In the genomic region with DNA sequence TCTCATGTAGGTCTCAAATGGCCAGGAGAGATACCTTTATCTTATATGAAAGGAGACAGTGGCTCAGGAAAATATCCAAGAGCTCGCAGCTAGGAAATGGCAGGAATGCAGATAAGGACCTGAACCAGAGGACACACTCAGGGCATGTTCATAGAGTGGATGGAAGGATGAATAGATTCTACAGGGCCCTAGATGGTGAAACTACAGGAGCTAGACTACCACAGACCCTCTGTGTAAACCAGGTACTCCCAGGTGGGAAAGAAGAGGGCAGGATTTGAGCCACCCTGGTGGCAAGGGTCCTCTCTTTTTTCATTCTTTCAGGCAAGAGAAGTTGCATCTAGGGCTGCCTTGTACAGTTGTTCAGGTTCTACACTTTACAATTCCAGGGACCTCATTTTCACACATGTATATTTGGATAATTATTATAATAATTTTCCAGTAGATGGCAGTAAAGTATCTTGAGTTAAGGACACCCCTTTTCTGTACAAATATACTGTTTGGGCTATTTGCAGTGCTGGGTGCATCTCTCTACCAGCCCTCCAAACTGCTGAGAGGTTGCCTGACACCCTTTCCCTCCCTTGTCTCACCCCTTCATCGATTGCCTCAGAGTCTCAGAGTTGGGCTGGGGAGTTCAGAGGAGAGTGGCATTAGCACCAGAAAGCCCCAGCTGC, we compare ENCODE assay signal across 8 cellular contexts. TPM values are rescaled to one million over a fixed set of nuclear protein-coding genes. Genes with fewer than 3 reads are reported as not detected.
DNase-seq lines count a peak whose midpoint lies in the region; ATAC-seq, FAIRE-seq and TF ChIP-seq lines count a peak whose summit lies in the region.

No MANE protein-coding gene starts in this region.

- peak overlapping the region; percentile 38; the same call in 1 of the 2 replicates for H2AFZ ChIP-seq in OCI-LY7 (ENCODE audit: low read length)

- CTCF ChIA-PET in OCI-LY7 (lab: Charles Lee; ENCODE audit: unreplicated experiment): interaction anchor here (0.6 to 1.6 kb wide), 4 partner anchors 9 to 275 kb away, joined by 3 to 9 read pairs (median 5); no protein-coding TSS in a partner anchor

- peak; percentile 49 for DNase-seq in CD1c-positive myeloid dendritic cell (ENCODE audit: extremely low spot score)
- DNase-seq in HTR-8/SVneo (ENCODE audit: insufficient read length, low spot score): peak; percentile 81
- peak; percentile 65 for DNase-seq in OCI-LY7 (ENCODE audit: low spot score)
- DNase-seq in stromal cell of bone marrow (ENCODE audit: low read depth): peak; percentile 7
- no peak for DNase-seq in kidney
- no peak for DNase-seq in frontal cortex (ENCODE audit: low spot score in 2 of 2)

- TF ChIP-seq CTCF in OCI-LY7 (conservative IDR thresholded peaks at IDR 0.05; ENCODE audit: low read length): peak; percentile 67
- TF ChIP-seq CTCF in kidney (IDR thresholded peaks at IDR 0.05; ENCODE audit: borderline replicate concordance, extremely low read depth, insufficient read depth): no peak

- H3K36me3 ChIP-seq in OCI-LY7 (ENCODE audit: insufficient read depth, low read length) (no peaks in the 10 kb centered on the region), kidney (ENCODE audit: control insufficient read depth in 1 of 2, insufficient read depth in 2 of 2, low read length in 2 of 2) (no peaks in the 10 kb centered on the region)

- H3K9me3 ChIP-seq in OCI-LY7 (ENCODE audit: low read length) (no peaks in the 10 kb centered on the region), kidney (ENCODE audit: control insufficient read depth in 1 of 2, low read length in 2 of 2) (no peaks in the 10 kb centered on the region)

- no peak overlapping the region for H3K9ac ChIP-seq in kidney (ENCODE audit: low read length in 2 of 2)

- no TSS peak for BruUV-seq in OCI-LY7 (replicated peaks; lab: Mats Ljungman, UMichigan)

- H3K4me2 ChIP-seq in OCI-LY7 (ENCODE audit: low read length): no peak overlapping the region

- H3K4me1 ChIP-seq in OCI-LY7 (ENCODE audit: insufficient read depth, low read length, poor library complexity, severe bottlenecking): peaks cover 7% of the 10 kb centered on the region
- H3K4me1 ChIP-seq in kidney (ENCODE audit: control insufficient read depth in 1 of 2, insufficient read depth in 1 of 2, low read depth in 1 of 2, low read length in 2 of 2): no peaks in the 10 kb centered on the region

- H3K4me3 ChIP-seq in OCI-LY7 (ENCODE audit: low read depth, low read length, poor library complexity, severe bottlenecking) (no peak overlapping the region), kidney (ENCODE audit: low read length in 2 of 2) (no peak overlapping the region)

- ATAC-seq in esophagus mucosa: peak; percentile 71
- no peak for ATAC-seq in GM19328 (IDR thresholded peaks at IDR 0.05; ENCODE audit: unreplicated experiment)

- no peaks in the 10 kb centered on the region for H4K20me1 ChIP-seq in OCI-LY7 (ENCODE audit: insufficient read depth, low read length)

- peak; percentile 31 for FAIRE-seq in HTR-8/SVneo (lab: Jason Lieb, UNC)
- no peak for FAIRE-seq in kidney (lab: Jason Lieb, UNC)
- no peak for FAIRE-seq in frontal cortex (lab: Jason Lieb, UNC)

- H3K27ac ChIP-seq in OCI-LY7 (ENCODE audit: low read depth, low read length, poor library complexity, severe bottlenecking) (no peak overlapping the region), kidney (ENCODE audit: low read depth in 2 of 2, low read length in 2 of 2) (no peak overlapping the region)

- no peaks in the 10 kb centered on the region for H3K79me2 ChIP-seq in OCI-LY7 (ENCODE audit: insufficient read depth, low read depth, low read length)

- POLR2A ChIA-PET in OCI-LY7 (lab: Charles Lee): interaction anchor here (0.6 to 1.5 kb wide), 6 partner anchors 21 to 285 kb away, joined by 3 to 5 read pairs (median 3); no protein-coding TSS in a partner anchor

- H3K9me2 ChIP-seq in OCI-LY7 (ENCODE audit: insufficient read depth, low read length): no peaks in the 10 kb centered on the region

- intact Hi-C loops in OCI-LY7 (cut with micrococcal nuclease; ENCODE audit: unreplicated experiment): loop anchor here (1.0 to 10.0 kb wide), 6 partner anchors 29 to 400 kb away; a partner anchor contains a TSS
- intact Hi-C loops in kidney (cut with DNase I): no loop called here

RNA-seq across cellular contexts. Expression of a gene that starts 10.5 kb away (rescaled TPM):
- total RNA-seq in OCI-LY7 (2014; rRNA removed; shearing (Covaris generic)): not detected in 2 replicates
- not detected in 2 replicates for total RNA-seq in OCI-LY7 (2022)
- total RNA-seq in esophagus mucosa: not detected
- not detected for total RNA-seq in kidney
- polyA plus RNA-seq in kidney (ENCODE audit: insufficient read depth, low read depth, low replicate concordance): not detected
- total RNA-seq in frontal cortex: 5.7 TPM

RNA-seq across cellular contexts. Expression of a gene that starts 29.5 kb away (rescaled TPM):
- 0.41 and 0.79 TPM in 2 replicates for total RNA-seq in OCI-LY7 (2014; rRNA removed; shearing (Covaris generic))
- total RNA-seq in OCI-LY7 (2022): 4.7 and 6.6 TPM in 2 replicates
- 4.7 TPM for total RNA-seq in esophagus mucosa
- total RNA-seq in kidney: 1.9 TPM
- polyA plus RNA-seq in kidney (ENCODE audit: insufficient read depth, low read depth, low replicate concordance): 0.84 TPM
- total RNA-seq in frontal cortex: 8.6 TPM

RNA-seq across cellular contexts. Expression of a gene that starts 54.0 kb away (rescaled TPM):
- total RNA-seq in OCI-LY7 (2014; rRNA removed; shearing (Covaris generic)): 31.7 and 43.4 TPM in 2 replicates
- 20.9 and 24.1 TPM in 2 replicates for total RNA-seq in OCI-LY7 (2022)
- 19.7 TPM for total RNA-seq in esophagus mucosa
- total RNA-seq in kidney: 23.5 TPM
- 12.8 TPM for polyA plus RNA-seq in kidney (ENCODE audit: insufficient read depth, low read depth, low replicate concordance)
- total RNA-seq in frontal cortex: 44.8 TPM

Comparison
In these comparisons a context has a peak if more than half of its experiments do, and no peak if none do; other contexts are left out.
1. DNase-seq: peak in CD1c-positive myeloid dendritic cell (single experiment), HTR-8/SVneo (single experiment), OCI-LY7 (single experiment) and stromal cell of bone marrow (single experiment); none in kidney (single experiment) and frontal cortex (0 of 2).